Comparison of ENCODE assay signal across 19 cellular contexts in genomic region chr20:22681591-22682248, GRCh38.
"Had no signal": no experiment of that assay in that cellular context is flagged by ENCODE, and none has a peak within 500 bp of the region (broad histone marks: within the 10 kb centered on the region; RNA-seq: fewer than 3 reads in every experiment).

No MANE protein-coding gene starts in this region.

- FAIRE-seq: endothelial cell of umbilical vein, frontal cortex, small intestine had no signal

- H3K27me3 ChIP-seq: ovary, transverse colon, upper lobe of right lung, uterus had no signal

- H3K4me1 ChIP-seq: transverse colon, upper lobe of right lung, uterus had no signal

- H3K4me3 ChIP-seq: coronary artery, lung, ovary, thoracic aorta, transverse colon, upper lobe of right lung, uterus had no signal

- H3K36me3 ChIP-seq: ovary, thoracic aorta, transverse colon, upper lobe of right lung, uterus had no signal

- ATAC-seq: left lobe of liver; natural killer cell; stimulated activated naive B cell treated with anti-CD40 and anti-IgM and Interleukin-4, amounts not matched to agents 10 μg/mL and 1 μg/mL and 100 μg/mL, for 72 hours; upper lobe of right lung had no signal

- H3K27ac ChIP-seq: coronary artery, ovary, thoracic aorta, transverse colon, upper lobe of right lung, uterus had no signal

- DNase-seq: dermis blood vessel endothelial cell; effector memory CD4-positive, alpha-beta T cell; natural killer cell; occipital lobe; ovary; retina; small intestine; stimulated activated CD4-positive, alpha-beta T cell treated with anti-CD3 and anti-CD28 coated beads, Interleukin-15, amount 100 ng/mL, for 24 hours; stimulated activated CD4-positive, alpha-beta T cell treated with anti-CD3 and anti-CD28 coated beads, Interleukin-2, amount 100 ng/mL, for 48 hours; stimulated activated naive B cell treated with anti-CD40 and anti-IgM and Interleukin-4, amounts not matched to agents 10 μg/mL and 1 μg/mL and 100 μg/mL, for 72 hours; transverse colon; upper lobe of right lung; uterus had no signal

- H3K9me3 ChIP-seq: ovary, thoracic aorta, transverse colon, upper lobe of right lung, uterus had no signal
